In the genomic region with DNA sequence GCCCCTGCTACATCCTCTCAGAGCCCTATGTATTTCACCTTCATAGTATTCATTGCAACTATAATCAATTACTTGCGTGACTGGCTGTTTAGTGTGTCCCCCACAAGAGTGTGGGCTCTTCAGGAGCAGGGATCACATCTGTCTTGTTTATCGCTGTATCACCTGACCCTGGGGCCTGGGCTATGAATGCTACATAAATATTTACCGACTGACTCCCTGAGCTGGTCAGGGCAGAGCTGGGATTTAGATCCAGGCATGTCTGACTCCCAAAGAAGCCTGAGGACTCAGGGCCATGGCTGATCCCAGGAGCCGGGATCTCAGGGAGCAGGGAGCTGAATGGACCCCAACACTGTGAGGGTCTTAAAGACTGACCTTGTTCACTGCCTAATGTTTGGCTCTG, we compare ENCODE assay signal across 14 cellular contexts. TPM values are rescaled to one million over a fixed set of nuclear protein-coding genes. Genes with fewer than 3 reads are reported as not detected.
DNase-seq lines count a peak whose midpoint lies in the region; ATAC-seq, FAIRE-seq and TF ChIP-seq lines count a peak whose summit lies in the region.
"Had no signal": no experiment of that assay in that cellular context is flagged by ENCODE, and none has a peak within 500 bp of the region (broad histone marks: within the 10 kb centered on the region; RNA-seq: fewer than 3 reads in every experiment).

No MANE protein-coding gene starts in this region.

- no peaks in the 10 kb centered on the region for H3K27me3 ChIP-seq in astrocyte (ENCODE audit: insufficient read depth, low read length)
- no peaks in the 10 kb centered on the region for H3K27me3 ChIP-seq in naive thymus-derived CD4-positive, alpha-beta T cell (ENCODE audit: control insufficient read depth in 2 of 2, insufficient read depth in 2 of 2, low read length in 2 of 2)
- H3K27me3 ChIP-seq in transverse colon: no peaks in the 10 kb centered on the region

- no peaks in the 10 kb centered on the region for H3K36me3 Mint-ChIP-seq in activated naive CD4-positive, alpha-beta T cell treated with anti-CD3 and anti-CD28 coated beads, Interleukin-2, amount 50 U/mL, for 24 hours
- no peaks in the 10 kb centered on the region for H3K36me3 Mint-ChIP-seq in activated naive CD4-positive, alpha-beta T cell treated with anti-CD3 and anti-CD28 coated beads for 36 hours (ENCODE audit: low read depth)
- H3K36me3 Mint-ChIP-seq in astrocyte (ENCODE audit: low read depth, unreplicated experiment): peaks cover 6% of the 10 kb centered on the region
- H3K36me3 Mint-ChIP-seq in naive thymus-derived CD4-positive, alpha-beta T cell: peaks cover 0 to 14% (median 4%) of the 10 kb centered on the region in 5 donors

- H2AFZ ChIP-seq in astrocyte (ENCODE audit: low read depth, low read length): no peak overlapping the region

- peaks cover 21% of the 10 kb centered on the region for H3K4me1 ChIP-seq in astrocyte (ENCODE audit: insufficient read depth, low read length)
- H3K4me1 ChIP-seq in naive thymus-derived CD4-positive, alpha-beta T cell (ENCODE audit: control insufficient read depth in 2 of 2, insufficient read depth in 2 of 2, low read length in 2 of 2): peaks cover 8 to 16% of the 10 kb centered on the region in 2 donors
- peaks cover 30 to 44% (median 38%) of the 10 kb centered on the region in 4 donors for H3K4me1 ChIP-seq in transverse colon

- FAIRE-seq in astrocyte (lab: Jason Lieb, UNC): no peak

- H3K27ac Mint-ChIP-seq in activated naive CD4-positive, alpha-beta T cell treated with anti-CD3 and anti-CD28 coated beads, Interleukin-2, amount 50 U/mL, for 24 hours: peak overlapping the region; percentile 30
- H3K27ac Mint-ChIP-seq in activated naive CD4-positive, alpha-beta T cell treated with anti-CD3 and anti-CD28 coated beads for 36 hours: no peak overlapping the region
- peak overlapping the region; percentile 50 for H3K27ac Mint-ChIP-seq in astrocyte (ENCODE audit: unreplicated experiment)
- peak overlapping the region; percentile 30 to 91 (median 81) for H3K27ac Mint-ChIP-seq in naive thymus-derived CD4-positive, alpha-beta T cell

- in situ Hi-C loops in transverse colon (cut with MboI; ENCODE audit: low pct_ligation_motif_present in 1 of 4, low pct_unique_long_range_greater_than_20kb in 1 of 4, low sequenced_read_pairs in 3 of 4): loop anchor here in 3 of 4 donors (10.0 kb wide), 1 partner anchor 51 kb away; the partner anchor contains the start of gene AHDC1 (in 3 of the 3)

- H3K9ac ChIP-seq in astrocyte (ENCODE audit: low read length): peak overlapping the region; percentile 13

- TF ChIP-seq EP300 in transverse colon (IDR thresholded peaks at IDR 0.05; ENCODE audit: low read depth): no peak

- TF ChIP-seq POLR2A in transverse colon (IDR thresholded peaks at IDR 0.05): no peak

- POLR2A ChIA-PET in naive thymus-derived CD4-positive, alpha-beta T cell (lab: Charles Lee): interaction anchor here (1.0 to 1.8 kb wide), 3 partner anchors 29 to 139 kb away, joined by 3 to 5 read pairs (median 3); no protein-coding TSS in a partner anchor

- 78 to 100% methylated on average over 1 to 4 of the region's 4 CpGs for WGBS in transverse colon (ENCODE audit: low coverage in 1 of 2), 2 donors

- no peaks in the 10 kb centered on the region for H3K27me3 Mint-ChIP-seq in activated naive CD4-positive, alpha-beta T cell treated with anti-CD3 and anti-CD28 coated beads, Interleukin-2, amount 50 U/mL, for 24 hours
- H3K27me3 Mint-ChIP-seq in activated naive CD4-positive, alpha-beta T cell treated with anti-CD3 and anti-CD28 coated beads for 36 hours (ENCODE audit: low read depth): no peaks in the 10 kb centered on the region
- no peaks in the 10 kb centered on the region for H3K27me3 Mint-ChIP-seq in astrocyte (ENCODE audit: low read depth, unreplicated experiment)
- H3K27me3 Mint-ChIP-seq in naive thymus-derived CD4-positive, alpha-beta T cell: no peaks in the 10 kb centered on the region

- peaks cover 4% of the 10 kb centered on the region for H3K79me2 ChIP-seq in astrocyte (ENCODE audit: insufficient read depth, low read length)

- no peak overlapping the region for H3K4me2 ChIP-seq in astrocyte (ENCODE audit: low read length)

- H3K4me3 Mint-ChIP-seq in activated naive CD4-positive, alpha-beta T cell treated with anti-CD3 and anti-CD28 coated beads, Interleukin-2, amount 50 U/mL, for 24 hours: no peak overlapping the region
- H3K4me3 Mint-ChIP-seq in activated naive CD4-positive, alpha-beta T cell treated with anti-CD3 and anti-CD28 coated beads for 36 hours: no peak overlapping the region
- H3K4me3 Mint-ChIP-seq in astrocyte (ENCODE audit: unreplicated experiment): no peak overlapping the region
- H3K4me3 Mint-ChIP-seq in naive thymus-derived CD4-positive, alpha-beta T cell: no peak overlapping the region

- peaks cover 2% of the 10 kb centered on the region for H3K36me3 ChIP-seq in astrocyte (ENCODE audit: insufficient read depth, low read length)
- peaks cover 0 to 42% (median 0%) of the 10 kb centered on the region in 3 experiments for H3K36me3 ChIP-seq in naive thymus-derived CD4-positive, alpha-beta T cell (ENCODE audit: control insufficient read depth in 2 of 3, insufficient read depth in 3 of 3, low read length in 3 of 3)
- H3K36me3 ChIP-seq in transverse colon: peaks cover 0 to 16% (median 5%) of the 10 kb centered on the region in 4 donors

- CTCF ChIA-PET in activated naive CD4-positive, alpha-beta T cell treated with anti-CD3 and anti-CD28 coated beads for 36 hours (lab: Charles Lee): interaction anchor here (0.6 to 8.0 kb wide), 8 partner anchors 10 to 427 kb away, joined by 3 to 105 read pairs (median 4); partner anchors contain the start of gene AHDC1
- CTCF ChIA-PET in naive thymus-derived CD4-positive, alpha-beta T cell (lab: Charles Lee): interaction anchor here (0.6 to 5.0 kb wide), 5 partner anchors 13 to 242 kb away, joined by 3 to 64 read pairs (median 5); partner anchors contain the start of gene AHDC1

- intact Hi-C loops in activated naive CD4-positive, alpha-beta T cell treated with anti-CD3 and anti-CD28 coated beads for 36 hours (cut with micrococcal nuclease): no loop called here
- intact Hi-C loops in naive thymus-derived CD4-positive, alpha-beta T cell (cut with micrococcal nuclease): no loop called here
- intact Hi-C loops in transverse colon (cut with DNase I; ENCODE audit: low total_unique reads): no loop called here

- no peak for ATAC-seq in naive thymus-derived CD4-positive, alpha-beta T cell
- ATAC-seq in HG02885 (IDR thresholded peaks at IDR 0.05; ENCODE audit: poor library complexity, unreplicated experiment): no peak

- peaks cover 21% of the 10 kb centered on the region for H4K20me1 ChIP-seq in astrocyte (ENCODE audit: insufficient read depth, low read length)

- H3K27ac ChIP-seq in astrocyte (ENCODE audit: low read depth, low read length) (no peak overlapping the region), transverse colon (peak overlapping the region; percentile 88 to 97 (median 90))
- H3K27ac ChIP-seq in naive thymus-derived CD4-positive, alpha-beta T cell (ENCODE audit: low read depth, low read length): peak overlapping the region; percentile 54

- H3K4me3 ChIP-seq in astrocyte (ENCODE audit: insufficient read depth, low read depth, low read length) (no peak overlapping the region), transverse colon (no peak overlapping the region)
- H3K4me3 ChIP-seq in naive thymus-derived CD4-positive, alpha-beta T cell (ENCODE audit: low read length): no peak overlapping the region

- H3K9me3 ChIP-seq in astrocyte (ENCODE audit: insufficient read depth, low read depth, low read length): no peaks in the 10 kb centered on the region
- H3K9me3 ChIP-seq in naive thymus-derived CD4-positive, alpha-beta T cell (ENCODE audit: control insufficient read depth in 2 of 3, low read length in 3 of 3): no peaks in the 10 kb centered on the region
- H3K9me3 ChIP-seq in transverse colon: no peaks in the 10 kb centered on the region

- H3K9me3 Mint-ChIP-seq in activated naive CD4-positive, alpha-beta T cell treated with anti-CD3 and anti-CD28 coated beads, Interleukin-2, amount 50 U/mL, for 24 hours: no peaks in the 10 kb centered on the region
- no peaks in the 10 kb centered on the region for H3K9me3 Mint-ChIP-seq in activated naive CD4-positive, alpha-beta T cell treated with anti-CD3 and anti-CD28 coated beads for 36 hours
- H3K9me3 Mint-ChIP-seq in astrocyte (ENCODE audit: unreplicated experiment): no peaks in the 10 kb centered on the region
- H3K9me3 Mint-ChIP-seq in naive thymus-derived CD4-positive, alpha-beta T cell: peaks cover 0 to 1% (median 0%) of the 10 kb centered on the region in 11 donors

- H3K4me1 Mint-ChIP-seq in activated naive CD4-positive, alpha-beta T cell treated with anti-CD3 and anti-CD28 coated beads, Interleukin-2, amount 50 U/mL, for 24 hours: peaks cover 22% of the 10 kb centered on the region
- H3K4me1 Mint-ChIP-seq in activated naive CD4-positive, alpha-beta T cell treated with anti-CD3 and anti-CD28 coated beads for 36 hours (ENCODE audit: low read depth): peaks cover 21% of the 10 kb centered on the region
- peaks cover 33% of the 10 kb centered on the region for H3K4me1 Mint-ChIP-seq in astrocyte (ENCODE audit: low read depth, unreplicated experiment)
- peaks cover 8 to 39% (median 33%) of the 10 kb centered on the region in 7 donors for H3K4me1 Mint-ChIP-seq in naive thymus-derived CD4-positive, alpha-beta T cell

- DNase-seq in activated naive CD4-positive, alpha-beta T cell treated with anti-CD3 and anti-CD28 coated beads for 36 hours: no peak
- DNase-seq in astrocyte (ENCODE audit: low read depth): no peak
- no peak for DNase-seq in naive thymus-derived CD4-positive, alpha-beta T cell
- DNase-seq in transverse colon: no peak
- no peak for DNase-seq in GM20000 (ENCODE audit: low spot score)
- DNase-seq in dermis blood vessel endothelial cell: no peak
- DNase-seq: activated CD4-positive, CD25-positive, alpha-beta regulatory T cell treated with anti-CD3 and anti-CD28 coated beads, Interleukin-2, amount 50 U/mL, for 72 hours; activated naive CD4-positive, alpha-beta T cell; mesendoderm; NCI-H146; NCI-H82; stimulated activated CD4-positive, alpha-beta T cell treated with anti-CD3 and anti-CD28 coated beads, Interleukin-12 subunit alpha, Interleukin-12 subunit beta, amount 100 ng/mL, for 4 hours had no signal

- TF ChIP-seq CTCF in astrocyte (IDR thresholded peaks at IDR 0.05; ENCODE audit: insufficient read depth, low read depth, low read length) (no peak), transverse colon (IDR thresholded peaks at IDR 0.05) (no peak), GM20000 (IDR thresholded peaks at IDR 0.05; ENCODE audit: extremely low read depth, missing control alignments) (no peak)

RNA-seq across cellular contexts. Expression of gene AHDC1, which starts 49.7 kb away (rescaled TPM):
- 10 to 100 TPM in 1 of 2 experiments, 1 to 10 TPM in 1; 7.7 to 10.1 TPM for total RNA-seq in activated naive CD4-positive, alpha-beta T cell treated with anti-CD3 and anti-CD28 coated beads for 36 hours
- total RNA-seq in astrocyte: 74.0 and 75.7 TPM in 2 replicates
- total RNA-seq in naive thymus-derived CD4-positive, alpha-beta T cell: 10 to 100 TPM; 18.4 to 38.8 (median 21.3) TPM
- polyA plus RNA-seq in naive thymus-derived CD4-positive, alpha-beta T cell: 1 to 10 TPM in 1 of 2 donors, under 1 TPM in 1; 0.90 to 2.0 TPM
- 10 to 100 TPM; 11.7 to 34.4 (median 21.3) TPM for total RNA-seq in transverse colon
- 7.1 and 16.0 TPM in 2 replicates for total RNA-seq in dermis blood vessel endothelial cell
